ENCODE assay signal across 10 cellular contexts in genomic region chr11:64923151-64923661, GRCh38. TPM values are rescaled to one million over a fixed set of nuclear protein-coding genes. Genes with fewer than 3 reads are reported as not detected.
DNase-seq lines count a peak whose midpoint lies in the region; ATAC-seq, FAIRE-seq and TF ChIP-seq lines count a peak whose summit lies in the region.
"Had no signal": no experiment of that assay in that cellular context is flagged by ENCODE, and none has a peak within 500 bp of the region (broad histone marks: within the 10 kb centered on the region; RNA-seq: fewer than 3 reads in every experiment).

No MANE protein-coding gene starts in this region.

- no peaks in the 10 kb centered on the region for H4K20me1 ChIP-seq in HepG2 (ENCODE audit: insufficient read depth, low read length)

- peak; percentile 21 for DNase-seq in H7
- DNase-seq in HepG2 (ENCODE audit: low spot score) = no peak
- DNase-seq in NCI-H82 (lab: John Stamatoyannopoulos, UW) = no peak
- no peak for DNase-seq in NCI-H526 treated with DMSO at 0.1 percent for 48 hours (lab: John Stamatoyannopoulos, UW)
- no peak for DNase-seq in activated gamma-delta T cell (lab: John Stamatoyannopoulos, UW)
- no peak for DNase-seq in activated CD4-positive, alpha-beta T cell treated with anti-CD3 and anti-CD28 coated beads for 36 hours

- H3K4me1 ChIP-seq in HepG2 (ENCODE audit: insufficient read depth, low read length) (peaks cover 54% of the 10 kb centered on the region), skeletal muscle satellite cell (ENCODE audit: control insufficient read depth, insufficient read depth, low read length) (peaks cover 18% of the 10 kb centered on the region)

- intact Hi-C loops in HepG2 (cut with micrococcal nuclease; ENCODE audit: unreplicated experiment) = no loop called here
- intact Hi-C loops in activated CD4-positive, alpha-beta T cell treated with anti-CD3 and anti-CD28 coated beads for 36 hours (cut with DNase I, micrococcal nuclease) = no loop called here

- H3K36me3 ChIP-seq in H7 (replicated peaks; ENCODE audit: control insufficient read depth, insufficient read depth, low read length) = no peaks in the 10 kb centered on the region
- H3K36me3 ChIP-seq in HepG2 (replicated peaks in 1 of 2; ENCODE audit: control insufficient read depth in 1 of 2, insufficient read depth in 2 of 2, low read length in 2 of 2) = no peaks in the 10 kb centered on the region
- peaks cover 16% of the 10 kb centered on the region for H3K36me3 ChIP-seq in skeletal muscle satellite cell (ENCODE audit: insufficient read depth, low read length)

- FAIRE-seq in HepG2 (lab: Jason Lieb, UNC) = no peak

- H3K9me3 ChIP-seq in HepG2 (ENCODE audit: low read length) (no peaks in the 10 kb centered on the region), skeletal muscle satellite cell (replicated peaks; ENCODE audit: low read length) (no peaks in the 10 kb centered on the region)

- POLR2A ChIA-PET in HepG2 (lab: Yijun Ruan, JAX) = interaction anchor here (1.2 to 1.7 kb wide), 4 partner anchors 12 to 144 kb away, joined by 3 to 22 read pairs (median 8); partner anchors contain the start of genes BATF2 and GPHA2
- POLR2A ChIA-PET in activated CD4-positive, alpha-beta T cell treated with anti-CD3 and anti-CD28 coated beads for 36 hours (lab: Charles Lee) = no interaction called here

- no peaks in the 10 kb centered on the region for H3K9me3 Mint-ChIP-seq in activated CD4-positive, alpha-beta T cell treated with anti-CD3 and anti-CD28 coated beads for 36 hours (ENCODE audit: low read depth)
- H3K9me3 Mint-ChIP-seq: dendritic cell treated with granulocyte-macrophage colony-stimulating factor and Interleukin-4, amounts not matched to agents 40 ng/mL and 50 ng/mL, for 4 days had no signal

- TF ChIP-seq CTCF in VCaP (conservative IDR thresholded peaks at IDR 0.05) (no peak), HepG2 (CRISPR knock-in tag; IDR thresholded peaks at IDR 0.05) (no peak)

- no peak for ATAC-seq in HepG2
- ATAC-seq in activated CD4-positive, alpha-beta T cell treated with anti-CD3 and anti-CD28 coated beads for 36 hours = no peak

- H3K9ac ChIP-seq in HepG2 (ENCODE audit: insufficient read depth, low read depth, low read length) (peak overlapping the region; percentile 81), skeletal muscle satellite cell (ENCODE audit: low read depth, low read length) (no peak overlapping the region)

- TF ChIP-seq POLR2A in HepG2 (IDR thresholded peaks at IDR 0.05; ENCODE audit: insufficient read depth in 1 of 2, low read depth in 2 of 2, low read length in 2 of 2) = no peak

- peaks cover 9% of the 10 kb centered on the region for H3K4me1 Mint-ChIP-seq in activated CD4-positive, alpha-beta T cell treated with anti-CD3 and anti-CD28 coated beads for 36 hours

- H3K27ac ChIP-seq in VCaP (peak overlapping the region; percentile 89), HepG2 (ENCODE audit: extremely low read length, insufficient read depth, low read length) (no peak overlapping the region)

- CTCF ChIA-PET in HepG2 (lab: Yijun Ruan, JAX; ENCODE audit: low intra/inter-chr PET ratio, low total read pairs) = no interaction called here
- CTCF ChIA-PET in activated CD4-positive, alpha-beta T cell treated with anti-CD3 and anti-CD28 coated beads for 36 hours (lab: Charles Lee) = no interaction called here

- TF ChIP-seq EP300 in HepG2 (IDR thresholded peaks at IDR 0.05; ENCODE audit: low read depth in 2 of 2, low read length in 2 of 2) = no peak
- TF ChIP-seq EP300 in HepG2 (CRISPR knock-in tag; IDR thresholded peaks at IDR 0.05; ENCODE audit: borderline replicate concordance) = no peak

- H3K27me3 Mint-ChIP-seq in activated CD4-positive, alpha-beta T cell treated with anti-CD3 and anti-CD28 coated beads for 36 hours = no peaks in the 10 kb centered on the region

- WGBS in HepG2 (ENCODE audit: low lambda C conversion rate) = 77% methylated on average over 7 of the region's 11 CpGs

- H2AFZ ChIP-seq in HepG2 (ENCODE audit: low read length) = no peak overlapping the region

- H3K27me3 ChIP-seq in H7 (ENCODE audit: control insufficient read depth, insufficient read depth, low read length) (peaks cover 5% of the 10 kb centered on the region), HepG2 (ENCODE audit: control insufficient read depth in 1 of 2, insufficient read depth in 2 of 2, low read length in 2 of 2) (no peaks in the 10 kb centered on the region; a peak in 1 of 5 replicates), skeletal muscle satellite cell (ENCODE audit: control insufficient read depth, insufficient read depth, low read length) (no peaks in the 10 kb centered on the region)

- no peaks in the 10 kb centered on the region for H3K36me3 Mint-ChIP-seq in activated CD4-positive, alpha-beta T cell treated with anti-CD3 and anti-CD28 coated beads for 36 hours (ENCODE audit: low read depth)

- H3K4me3 Mint-ChIP-seq in activated CD4-positive, alpha-beta T cell treated with anti-CD3 and anti-CD28 coated beads for 36 hours = no peak overlapping the region

- in situ Hi-C loops in HepG2 (cut with HindIII; ENCODE audit: extremely low pct_ligation_motif_present, low pct_unique_long_range_greater_than_20kb) = no loop called here

- H3K4me2 ChIP-seq in HepG2 (ENCODE audit: low read depth, low read length) (peak overlapping the region; percentile 99), skeletal muscle satellite cell (ENCODE audit: low read length) (peak overlapping the region; percentile 94)

- no peaks in the 10 kb centered on the region for H3K79me2 ChIP-seq in HepG2 (ENCODE audit: insufficient read depth, low read length)

- H3K4me3 ChIP-seq in H7 (ENCODE audit: insufficient read depth, low read depth, low read length) (no peak overlapping the region), HepG2 (replicated peaks in 1 of 3; ENCODE audit: insufficient read depth in 1 of 3, low read depth in 2 of 3, low read length in 3 of 3) (peak overlapping the region in 1 of 3 experiments; percentile 80; a peak in 2 of 6 replicates), skeletal muscle satellite cell (ENCODE audit: low read length) (no peak overlapping the region)

- TF ChIP-seq RAD21 in HepG2 (CRISPR knock-in tag; IDR thresholded peaks at IDR 0.05) = no peak

- BruUV-seq in HepG2 (replicated peaks; lab: Mats Ljungman, UMichigan) = no TSS peak

- H3K27ac Mint-ChIP-seq in activated CD4-positive, alpha-beta T cell treated with anti-CD3 and anti-CD28 coated beads for 36 hours = no peak overlapping the region

RNA-seq across cellular contexts. Expression of gene PPP2R5B, which starts 1.3 kb away (rescaled TPM):
- total RNA-seq in H7 (2014; rRNA removed; shearing (Covaris generic)) = 5.0 and 6.0 TPM in 2 replicates
- total RNA-seq in HepG2 (2016; rRNA removed; fragmentation: Illumina TruSeq; extraction: Trizol) = 1.6 and 2.3 TPM in 2 replicates
- total RNA-seq in HepG2 (2016; cell fraction: cytosol; rRNA removed; fragmentation: Illumina TruSeq; extraction: Trizol; ENCODE audit: low read depth) = 0.53 and 0.61 TPM in 2 replicates
- total RNA-seq in HepG2 (2016; cell fraction: insoluble cytoplasmic fraction; rRNA removed; fragmentation: Illumina TruSeq; extraction: Trizol) = 1.6 and 2.9 TPM in 2 replicates
- total RNA-seq in HepG2 (2016; cell fraction: membrane; rRNA removed; fragmentation: Illumina TruSeq; extraction: Trizol) = 1.7 and 1.9 TPM in 2 replicates
- total RNA-seq in HepG2 (2016; cell fraction: nucleus; rRNA removed; fragmentation: Illumina TruSeq; extraction: Trizol) = 1.9 and 2.8 TPM in 2 replicates
- 8.3 and 12.6 TPM in 2 replicates for polyA plus RNA-seq in HepG2 (2011; rRNA removed)
- 5.2 and 5.5 TPM in 2 replicates for polyA plus RNA-seq in HepG2 (2011; cell fraction: cytosol; rRNA removed)
- 38.0 and 39.6 TPM in 2 replicates for polyA plus RNA-seq in HepG2 (2011; cell fraction: nucleus; rRNA removed)
- 6.5 and 7.2 TPM in 2 replicates for polyA plus RNA-seq in HepG2 (2012)
- polyA plus RNA-seq in HepG2 (2016; cell fraction: cytosol; fragmentation: Illumina TruSeq; extraction: Trizol; ENCODE audit: low read depth) = 0.45 and 0.76 TPM in 2 replicates
- 1.6 and 2.0 TPM in 2 replicates for polyA plus RNA-seq in HepG2 (2016; cell fraction: insoluble cytoplasmic fraction; fragmentation: Illumina TruSeq; extraction: Trizol; ENCODE audit: low read depth)
- polyA plus RNA-seq in HepG2 (2016; cell fraction: membrane; fragmentation: Illumina TruSeq; extraction: Trizol; ENCODE audit: low read depth) = 1.3 and 2.0 TPM in 2 replicates
- polyA plus RNA-seq in HepG2 (2016; cell fraction: nucleus; fragmentation: Illumina TruSeq; extraction: Trizol; ENCODE audit: insufficient read depth, low read depth) = 6.5 and 7.0 TPM in 2 replicates
- polyA minus RNA-seq in HepG2 (2011; rRNA and poly(A)+ RNA removed; ENCODE audit: low replicate concordance) = 4.2 and 6.0 TPM in 2 replicates
- 2.0 and 4.1 TPM in 2 replicates for polyA minus RNA-seq in HepG2 (2011; cell fraction: cytosol; rRNA and poly(A)+ RNA removed)
- 4.6 and 4.8 TPM in 2 replicates for polyA minus RNA-seq in HepG2 (2011; cell fraction: nucleus; rRNA and poly(A)+ RNA removed)
- total RNA-seq in skeletal muscle satellite cell (2012; rRNA removed) = 6.1 and 9.8 TPM in 2 replicates
- 10 to 100 TPM; 13.2 to 13.5 TPM for total RNA-seq in activated CD4-positive, alpha-beta T cell treated with anti-CD3 and anti-CD28 coated beads for 36 hours

RNA-seq across cellular contexts. Expression of gene ATG2A, which starts 6.2 kb away (rescaled TPM):
- total RNA-seq in H7 (2014; rRNA removed; shearing (Covaris generic)) = 19.3 and 22.5 TPM in 2 replicates
- 6.5 and 6.7 TPM in 2 replicates for total RNA-seq in HepG2 (2016; rRNA removed; fragmentation: Illumina TruSeq; extraction: Trizol)
- 5.0 and 5.3 TPM in 2 replicates for total RNA-seq in HepG2 (2016; cell fraction: cytosol; rRNA removed; fragmentation: Illumina TruSeq; extraction: Trizol; ENCODE audit: low read depth)
- 5.7 and 6.9 TPM in 2 replicates for total RNA-seq in HepG2 (2016; cell fraction: insoluble cytoplasmic fraction; rRNA removed; fragmentation: Illumina TruSeq; extraction: Trizol)
- total RNA-seq in HepG2 (2016; cell fraction: membrane; rRNA removed; fragmentation: Illumina TruSeq; extraction: Trizol) = 3.5 and 4.7 TPM in 2 replicates
- 7.1 and 8.3 TPM in 2 replicates for total RNA-seq in HepG2 (2016; cell fraction: nucleus; rRNA removed; fragmentation: Illumina TruSeq; extraction: Trizol)
- 8.0 and 13.2 TPM in 2 replicates for polyA plus RNA-seq in HepG2 (2011; rRNA removed)
- polyA plus RNA-seq in HepG2 (2011; cell fraction: cytosol; rRNA removed) = 4.6 and 6.5 TPM in 2 replicates
- 81.8 and 92.1 TPM in 2 replicates for polyA plus RNA-seq in HepG2 (2011; cell fraction: nucleus; rRNA removed)
- polyA plus RNA-seq in HepG2 (2012) = 14.9 and 21.4 TPM in 2 replicates
- 1.0 and 1.2 TPM in 2 replicates for polyA plus RNA-seq in HepG2 (2016; cell fraction: cytosol; fragmentation: Illumina TruSeq; extraction: Trizol; ENCODE audit: low read depth)
- polyA plus RNA-seq in HepG2 (2016; cell fraction: insoluble cytoplasmic fraction; fragmentation: Illumina TruSeq; extraction: Trizol; ENCODE audit: low read depth) = 5.5 and 7.6 TPM in 2 replicates
- 1.9 and 2.0 TPM in 2 replicates for polyA plus RNA-seq in HepG2 (2016; cell fraction: membrane; fragmentation: Illumina TruSeq; extraction: Trizol; ENCODE audit: low read depth)
- polyA plus RNA-seq in HepG2 (2016; cell fraction: nucleus; fragmentation: Illumina TruSeq; extraction: Trizol; ENCODE audit: insufficient read depth, low read depth) = 19.9 and 22.1 TPM in 2 replicates
- 20.7 and 23.4 TPM in 2 replicates for polyA minus RNA-seq in HepG2 (2011; rRNA and poly(A)+ RNA removed; ENCODE audit: low replicate concordance)
- 11.5 and 17.2 TPM in 2 replicates for polyA minus RNA-seq in HepG2 (2011; cell fraction: cytosol; rRNA and poly(A)+ RNA removed)
- 24.7 and 27.0 TPM in 2 replicates for polyA minus RNA-seq in HepG2 (2011; cell fraction: nucleus; rRNA and poly(A)+ RNA removed)
- total RNA-seq in skeletal muscle satellite cell (2012; rRNA removed) = 13.3 and 22.1 TPM in 2 replicates
- total RNA-seq in activated CD4-positive, alpha-beta T cell treated with anti-CD3 and anti-CD28 coated beads for 36 hours = 10 to 100 TPM; 15.8 to 16.7 TPM

RNA-seq across cellular contexts. Expression of gene GPHA2, which starts 12.5 kb away (rescaled TPM):
- 2.4 TPM in 1 of 2 replicates, not detected in the other for total RNA-seq in H7 (2014; rRNA removed; shearing (Covaris generic))
- 11.6 and 19.1 TPM in 2 replicates for total RNA-seq in HepG2 (2016; rRNA removed; fragmentation: Illumina TruSeq; extraction: Trizol)
- total RNA-seq in HepG2 (2016; cell fraction: cytosol; rRNA removed; fragmentation: Illumina TruSeq; extraction: Trizol; ENCODE audit: low read depth) = 5.4 and 8.4 TPM in 2 replicates
- total RNA-seq in HepG2 (2016; cell fraction: insoluble cytoplasmic fraction; rRNA removed; fragmentation: Illumina TruSeq; extraction: Trizol) = 14.5 and 23.6 TPM in 2 replicates
- total RNA-seq in HepG2 (2016; cell fraction: membrane; rRNA removed; fragmentation: Illumina TruSeq; extraction: Trizol) = 9.9 and 10.1 TPM in 2 replicates
- 16.1 and 16.5 TPM in 2 replicates for total RNA-seq in HepG2 (2016; cell fraction: nucleus; rRNA removed; fragmentation: Illumina TruSeq; extraction: Trizol)
- 10.1 and 13.0 TPM in 2 replicates for polyA plus RNA-seq in HepG2 (2011; rRNA removed)
- 9.1 and 24.9 TPM in 2 replicates for polyA plus RNA-seq in HepG2 (2011; cell fraction: cytosol; rRNA removed)
- 5.5 and 7.6 TPM in 2 replicates for polyA plus RNA-seq in HepG2 (2011; cell fraction: nucleus; rRNA removed)
- 4.9 and 6.7 TPM in 2 replicates for polyA plus RNA-seq in HepG2 (2012)
- 8.6 and 12.5 TPM in 2 replicates for polyA plus RNA-seq in HepG2 (2016; cell fraction: cytosol; fragmentation: Illumina TruSeq; extraction: Trizol; ENCODE audit: low read depth)
- 17.0 and 17.6 TPM in 2 replicates for polyA plus RNA-seq in HepG2 (2016; cell fraction: insoluble cytoplasmic fraction; fragmentation: Illumina TruSeq; extraction: Trizol; ENCODE audit: low read depth)
- 11.7 and 13.3 TPM in 2 replicates for polyA plus RNA-seq in HepG2 (2016; cell fraction: membrane; fragmentation: Illumina TruSeq; extraction: Trizol; ENCODE audit: low read depth)
- polyA plus RNA-seq in HepG2 (2016; cell fraction: nucleus; fragmentation: Illumina TruSeq; extraction: Trizol; ENCODE audit: insufficient read depth, low read depth) = 33.1 and 38.1 TPM in 2 replicates
- 18.7 TPM in 1 of 2 replicates, not detected in the other for polyA minus RNA-seq in HepG2 (2011; rRNA and poly(A)+ RNA removed; ENCODE audit: low replicate concordance)
- 2.4 TPM in 2 replicates for polyA minus RNA-seq in HepG2 (2011; cell fraction: cytosol; rRNA and poly(A)+ RNA removed)
- 1.1 and 1.7 TPM in 2 replicates for polyA minus RNA-seq in HepG2 (2011; cell fraction: nucleus; rRNA and poly(A)+ RNA removed)
- not detected in 2 replicates for total RNA-seq in skeletal muscle satellite cell (2012; rRNA removed)
- under 1 TPM in 1 of 2 experiments, not detected in 1; 0.34 TPM for total RNA-seq in activated CD4-positive, alpha-beta T cell treated with anti-CD3 and anti-CD28 coated beads for 36 hours
- total RNA-seq: mononuclear cell had no signal

RNA-seq across cellular contexts. Expression of gene EHD1, which starts 44.8 kb away (rescaled TPM):
- total RNA-seq in H7 (2014; rRNA removed; shearing (Covaris generic)) = 23.7 and 30.2 TPM in 2 replicates
- total RNA-seq in HepG2 (2016; rRNA removed; fragmentation: Illumina TruSeq; extraction: Trizol) = 22.0 and 26.6 TPM in 2 replicates
- 8.1 and 9.7 TPM in 2 replicates for total RNA-seq in HepG2 (2016; cell fraction: cytosol; rRNA removed; fragmentation: Illumina TruSeq; extraction: Trizol; ENCODE audit: low read depth)
- total RNA-seq in HepG2 (2016; cell fraction: insoluble cytoplasmic fraction; rRNA removed; fragmentation: Illumina TruSeq; extraction: Trizol) = 22.9 and 29.1 TPM in 2 replicates
- 11.0 and 11.5 TPM in 2 replicates for total RNA-seq in HepG2 (2016; cell fraction: membrane; rRNA removed; fragmentation: Illumina TruSeq; extraction: Trizol)
- 16.8 and 19.6 TPM in 2 replicates for total RNA-seq in HepG2 (2016; cell fraction: nucleus; rRNA removed; fragmentation: Illumina TruSeq; extraction: Trizol)
- polyA plus RNA-seq in HepG2 (2011; rRNA removed) = 23.6 and 29.4 TPM in 2 replicates
- 20.8 and 31.1 TPM in 2 replicates for polyA plus RNA-seq in HepG2 (2011; cell fraction: cytosol; rRNA removed)
- polyA plus RNA-seq in HepG2 (2011; cell fraction: nucleus; rRNA removed) = 42.3 and 43.0 TPM in 2 replicates
- polyA plus RNA-seq in HepG2 (2012) = 18.8 and 23.3 TPM in 2 replicates
- polyA plus RNA-seq in HepG2 (2016; cell fraction: cytosol; fragmentation: Illumina TruSeq; extraction: Trizol; ENCODE audit: low read depth) = 3.5 and 3.9 TPM in 2 replicates
- 29.0 and 35.3 TPM in 2 replicates for polyA plus RNA-seq in HepG2 (2016; cell fraction: insoluble cytoplasmic fraction; fragmentation: Illumina TruSeq; extraction: Trizol; ENCODE audit: low read depth)
- polyA plus RNA-seq in HepG2 (2016; cell fraction: membrane; fragmentation: Illumina TruSeq; extraction: Trizol; ENCODE audit: low read depth) = 7.9 and 9.3 TPM in 2 replicates
- 33.4 and 34.4 TPM in 2 replicates for polyA plus RNA-seq in HepG2 (2016; cell fraction: nucleus; fragmentation: Illumina TruSeq; extraction: Trizol; ENCODE audit: insufficient read depth, low read depth)
- polyA minus RNA-seq in HepG2 (2011; rRNA and poly(A)+ RNA removed; ENCODE audit: low replicate concordance) = 63.9 and 78.7 TPM in 2 replicates
- polyA minus RNA-seq in HepG2 (2011; cell fraction: cytosol; rRNA and poly(A)+ RNA removed) = 21.2 and 28.0 TPM in 2 replicates
- polyA minus RNA-seq in HepG2 (2011; cell fraction: nucleus; rRNA and poly(A)+ RNA removed) = 15.5 and 22.1 TPM in 2 replicates
- total RNA-seq in skeletal muscle satellite cell (2012; rRNA removed) = 43.7 and 56.5 TPM in 2 replicates
- total RNA-seq in activated CD4-positive, alpha-beta T cell treated with anti-CD3 and anti-CD28 coated beads for 36 hours = 10 to 100 TPM; 71.0 to 73.6 TPM

RNA-seq across cellular contexts. Expression of gene MAJIN, which starts 48.7 kb away (rescaled TPM):
- 0.97 and 1.1 TPM in 2 replicates for total RNA-seq in H7 (2014; rRNA removed; shearing (Covaris generic))
- total RNA-seq in HepG2 (2016; rRNA removed; fragmentation: Illumina TruSeq; extraction: Trizol) = not detected in 2 replicates
- total RNA-seq in HepG2 (2016; cell fraction: cytosol; rRNA removed; fragmentation: Illumina TruSeq; extraction: Trizol; ENCODE audit: low read depth) = not detected in 2 replicates
- not detected in 2 replicates for total RNA-seq in HepG2 (2016; cell fraction: insoluble cytoplasmic fraction; rRNA removed; fragmentation: Illumina TruSeq; extraction: Trizol)
- total RNA-seq in HepG2 (2016; cell fraction: membrane; rRNA removed; fragmentation: Illumina TruSeq; extraction: Trizol) = not detected in 2 replicates
- total RNA-seq in HepG2 (2016; cell fraction: nucleus; rRNA removed; fragmentation: Illumina TruSeq; extraction: Trizol) = not detected in 2 replicates
- not detected in 2 replicates for polyA plus RNA-seq in HepG2 (2011; rRNA removed)
- polyA plus RNA-seq in HepG2 (2011; cell fraction: cytosol; rRNA removed) = not detected in 2 replicates
- not detected in 2 replicates for polyA plus RNA-seq in HepG2 (2011; cell fraction: nucleus; rRNA removed)
- polyA plus RNA-seq in HepG2 (2012) = not detected in 2 replicates
- not detected in 2 replicates for polyA plus RNA-seq in HepG2 (2016; cell fraction: cytosol; fragmentation: Illumina TruSeq; extraction: Trizol; ENCODE audit: low read depth)
- polyA plus RNA-seq in HepG2 (2016; cell fraction: insoluble cytoplasmic fraction; fragmentation: Illumina TruSeq; extraction: Trizol; ENCODE audit: low read depth) = not detected in 2 replicates
- not detected in 2 replicates for polyA plus RNA-seq in HepG2 (2016; cell fraction: membrane; fragmentation: Illumina TruSeq; extraction: Trizol; ENCODE audit: low read depth)
- polyA plus RNA-seq in HepG2 (2016; cell fraction: nucleus; fragmentation: Illumina TruSeq; extraction: Trizol; ENCODE audit: insufficient read depth, low read depth) = not detected in 2 replicates
- not detected in 2 replicates for polyA minus RNA-seq in HepG2 (2011; rRNA and poly(A)+ RNA removed; ENCODE audit: low replicate concordance)
- not detected in 2 replicates for polyA minus RNA-seq in HepG2 (2011; cell fraction: cytosol; rRNA and poly(A)+ RNA removed)
- not detected in 2 replicates for polyA minus RNA-seq in HepG2 (2011; cell fraction: nucleus; rRNA and poly(A)+ RNA removed)
- not detected in 2 replicates for total RNA-seq in skeletal muscle satellite cell (2012; rRNA removed)
- total RNA-seq in activated CD4-positive, alpha-beta T cell treated with anti-CD3 and anti-CD28 coated beads for 36 hours = 1 to 10 TPM; 1.2 to 1.6 TPM
- total RNA-seq: mononuclear cell had no signal
